Comparison of ENCODE assay signal across 29 cellular contexts in the genomic region with DNA sequence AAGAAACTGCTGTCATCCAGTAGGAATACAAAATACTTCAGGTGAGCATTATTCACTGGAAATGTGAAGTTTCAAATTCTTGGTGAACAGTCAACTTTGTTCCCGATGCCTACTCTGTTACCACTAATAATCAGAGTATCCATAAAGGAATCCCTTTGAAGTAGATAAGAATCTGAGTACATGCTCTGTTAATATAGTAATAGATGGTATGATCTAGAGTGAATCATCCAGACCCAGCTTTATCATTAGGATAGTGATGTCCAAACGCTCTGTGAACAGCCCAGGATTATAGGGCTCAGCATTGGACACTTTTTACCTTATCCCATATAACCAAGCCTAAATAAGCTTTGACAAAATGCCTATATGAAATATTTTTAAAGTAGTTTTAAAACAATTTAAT. TPM values are rescaled to one million over a fixed set of nuclear protein-coding genes. Genes with fewer than 3 reads are reported as not detected.
DNase-seq lines count a peak whose midpoint lies in the region; ATAC-seq and TF ChIP-seq lines count a peak whose summit lies in the region.
"Had no signal": no experiment of that assay in that cellular context is flagged by ENCODE, and none has a peak within 500 bp of the region (broad histone marks: within the 10 kb centered on the region; RNA-seq: fewer than 3 reads in every experiment).

No MANE protein-coding gene starts in this region.

- H3K4me3 Mint-ChIP-seq in natural killer cell (no peak overlapping the region), immature natural killer cell (no peak overlapping the region)
- no peak overlapping the region for H3K4me3 Mint-ChIP-seq in natural killer cell treated with Interleukin-12 subunit alpha and Interleukin-12 subunit beta and Interleukin-15 and Interleukin-18, amount 100 ng/mL, for 72 hours
- H3K4me3 Mint-ChIP-seq in stimulated activated effector memory CD8-positive, alpha-beta T cell treated with anti-CD3 and anti-CD28 coated beads, Interleukin-12 subunit alpha, Interleukin-12 subunit beta, amount 100 ng/mL, for 72 hours, result no peak overlapping the region
- H3K4me3 Mint-ChIP-seq: activated naive CD4-positive, alpha-beta T cell treated with anti-CD3 and anti-CD28 coated beads for 36 hours; activated T-helper 1 cell treated with anti-CD3 and anti-CD28 coated beads, Interleukin-12 subunit alpha, Interleukin-12 subunit beta, Interleukin-2, Interleukin-4 antibody, amounts not matched to agents 30 ng/mL and 10 ng/mL and 1 ng/mL, durations not matched to agents 14 hours and 24 hours and 36 hours; dendritic cell treated with granulocyte-macrophage colony-stimulating factor and Interleukin-4, amounts not matched to agents 40 ng/mL and 50 ng/mL, for 4 days; T-cell; WTC11 had no signal

- H3K9ac ChIP-seq in SK-N-SH, result no peak overlapping the region

- POLR2A ChIA-PET in SK-N-SH (lab: Yijun Ruan, JAX), result no interaction called here

- no peaks in the 10 kb centered on the region for H4K20me1 ChIP-seq in SK-N-SH (ENCODE audit: insufficient read depth)

- 50% methylated on average over 2 of the region's 2 CpGs for WGBS in SK-N-SH (ENCODE audit: low lambda C conversion rate)
- WGBS in upper lobe of left lung, 2 donors, result 92 to 100% methylated on average over 2 of the region's 2 CpGs

- TF ChIP-seq POLR2A in upper lobe of left lung (IDR thresholded peaks at IDR 0.05), result no peak

- intact Hi-C loops in natural killer cell (cut with micrococcal nuclease), result no loop called here

- no peaks in the 10 kb centered on the region for H3K4me1 ChIP-seq in SK-N-SH (ENCODE audit: control insufficient read depth in 1 of 2, insufficient read depth in 2 of 2, low read depth in 1 of 2, low read length in 1 of 2)
- H3K4me1 ChIP-seq in upper lobe of left lung, result no peaks in the 10 kb centered on the region
- H3K4me1 ChIP-seq: right lobe of liver, tibial nerve had no signal

- no peaks in the 10 kb centered on the region for H3K9me2 ChIP-seq in SK-N-SH

- H3K4me2 ChIP-seq in SK-N-SH, result no peak overlapping the region

- CTCF ChIA-PET in SK-N-SH (lab: Yijun Ruan, JAX), result interaction anchor here (0.6 to 1.4 kb wide), 3 partner anchors 15 to 25 kb away, joined by 3 to 4 read pairs (median 3); no protein-coding TSS in a partner anchor

- DNase-seq in natural killer cell, result no peak
- no peak for DNase-seq in natural killer cell treated with Interleukin-12 subunit alpha and Interleukin-12 subunit beta and Interleukin-15 and Interleukin-18, amount 100 ng/mL, for 72 hours (ENCODE audit: low spot score)
- DNase-seq in SK-N-SH, result peak; percentile 6
- DNase-seq in immature natural killer cell, result no peak
- no peak for DNase-seq in stimulated activated effector memory CD8-positive, alpha-beta T cell treated with anti-CD3 and anti-CD28 coated beads, Interleukin-12 subunit alpha, Interleukin-12 subunit beta, amount 100 ng/mL, for 72 hours (ENCODE audit: low spot score in 2 of 2)
- DNase-seq in retina, result no peak
- DNase-seq in upper lobe of left lung, result no peak
- DNase-seq in MV-4-11 (lab: John Stamatoyannopoulos, UW), result no peak
- DNase-seq: activated naive CD4-positive, alpha-beta T cell treated with anti-CD3 and anti-CD28 coated beads for 36 hours; aorta; C1 segment of cervical spinal cord; erythroblast; GF-D8; mesenchymal stem cell; NCI-H1436; NCI-H226; NCI-H526 treated with DMSO at 0.1 percent for 48 hours; right lobe of liver; SHP77; stimulated activated CD4-positive, alpha-beta T cell treated with anti-CD3 and anti-CD28 coated beads, Interleukin-12 subunit alpha, Interleukin-12 subunit beta, amount 100 ng/mL, for 4 hours; stimulated activated CD4-positive, alpha-beta T cell treated with anti-CD3 and anti-CD28 coated beads, Interleukin-4, amount 100 ng/mL, for 1 hour; T-cell had no signal

- peak overlapping the region; percentile 7 to 50 for H3K27ac Mint-ChIP-seq in natural killer cell
- peak overlapping the region in 1 of 2 donors; percentile 67 for H3K27ac Mint-ChIP-seq in natural killer cell treated with Interleukin-12 subunit alpha and Interleukin-12 subunit beta and Interleukin-15 and Interleukin-18, amount 100 ng/mL, for 72 hours
- H3K27ac Mint-ChIP-seq in immature natural killer cell, result peak overlapping the region in 4 of 6 donors; percentile 3 to 75 (median 26)
- peak overlapping the region; percentile 68 for H3K27ac Mint-ChIP-seq in stimulated activated effector memory CD8-positive, alpha-beta T cell treated with anti-CD3 and anti-CD28 coated beads, Interleukin-12 subunit alpha, Interleukin-12 subunit beta, amount 100 ng/mL, for 72 hours
- H3K27ac Mint-ChIP-seq: activated naive CD4-positive, alpha-beta T cell treated with anti-CD3 and anti-CD28 coated beads for 36 hours; activated T-helper 1 cell treated with anti-CD3 and anti-CD28 coated beads, Interleukin-12 subunit alpha, Interleukin-12 subunit beta, Interleukin-2, Interleukin-4 antibody, amounts not matched to agents 30 ng/mL and 10 ng/mL and 1 ng/mL, durations not matched to agents 14 hours and 24 hours and 36 hours; dendritic cell treated with granulocyte-macrophage colony-stimulating factor and Interleukin-4, amounts not matched to agents 40 ng/mL and 50 ng/mL, for 4 days; WTC11 had no signal

- H3K36me3 ChIP-seq in SK-N-SH (replicated peaks in 1 of 2; ENCODE audit: control insufficient read depth in 1 of 2, insufficient read depth in 2 of 2, low read length in 1 of 2) (peaks cover 16 to 60% of the 10 kb centered on the region in 2 experiments), upper lobe of left lung (peaks cover 15 to 99% (median 46%) of the 10 kb centered on the region in 4 donors)

- peaks cover 21% of the 10 kb centered on the region for H3F3A ChIP-seq in SK-N-SH (replicated peaks; ENCODE audit: insufficient read depth)

- no peak for ATAC-seq in natural killer cell
- ATAC-seq in natural killer cell treated with Interleukin-12 subunit alpha and Interleukin-12 subunit beta and Interleukin-15 and Interleukin-18, amount 100 ng/mL, for 72 hours, result no peak
- no peak for ATAC-seq in stimulated activated effector memory CD8-positive, alpha-beta T cell treated with anti-CD3 and anti-CD28 coated beads, Interleukin-12 subunit alpha, Interleukin-12 subunit beta, amount 100 ng/mL, for 72 hours
- no peak for ATAC-seq in upper lobe of left lung (ENCODE audit: low FRiP score in 2 of 2)
- ATAC-seq: HCT116, HepG2, left lobe of liver, right lobe of liver, T-cell, WTC11 had no signal

- H3K4me3 ChIP-seq in SK-N-SH (ENCODE audit: low read depth in 2 of 2, low read length in 1 of 2) (no peak overlapping the region), upper lobe of left lung (no peak overlapping the region)
- H3K4me3 ChIP-seq: right lobe of liver, tibial nerve had no signal

- H3K9me3 Mint-ChIP-seq in natural killer cell (no peaks in the 10 kb centered on the region), immature natural killer cell (no peaks in the 10 kb centered on the region)
- no peaks in the 10 kb centered on the region for H3K9me3 Mint-ChIP-seq in natural killer cell treated with Interleukin-12 subunit alpha and Interleukin-12 subunit beta and Interleukin-15 and Interleukin-18, amount 100 ng/mL, for 72 hours
- H3K9me3 Mint-ChIP-seq in stimulated activated effector memory CD8-positive, alpha-beta T cell treated with anti-CD3 and anti-CD28 coated beads, Interleukin-12 subunit alpha, Interleukin-12 subunit beta, amount 100 ng/mL, for 72 hours, result no peaks in the 10 kb centered on the region
- H3K9me3 Mint-ChIP-seq: activated naive CD4-positive, alpha-beta T cell treated with anti-CD3 and anti-CD28 coated beads for 36 hours; activated T-helper 1 cell treated with anti-CD3 and anti-CD28 coated beads, Interleukin-12 subunit alpha, Interleukin-12 subunit beta, Interleukin-2, Interleukin-4 antibody, amounts not matched to agents 30 ng/mL and 10 ng/mL and 1 ng/mL, durations not matched to agents 14 hours and 24 hours and 36 hours; dendritic cell treated with granulocyte-macrophage colony-stimulating factor and Interleukin-4, amounts not matched to agents 40 ng/mL and 50 ng/mL, for 4 days; T-cell; WTC11 had no signal

- H2AFZ ChIP-seq in SK-N-SH (ENCODE audit: low read depth), result no peak overlapping the region

- TF ChIP-seq RAD21 in SK-N-SH (IDR thresholded peaks at IDR 0.05; ENCODE audit: low read length), result no peak

- TF ChIP-seq EP300 in SK-N-SH (IDR thresholded peaks at IDR 0.05; ENCODE audit: borderline replicate concordance in 1 of 2, low read depth in 1 of 2, low read length in 1 of 2), result no peak
- no peak for TF ChIP-seq EP300 in upper lobe of left lung (IDR thresholded peaks at IDR 0.05)

- H3K27ac ChIP-seq in SK-N-SH (ENCODE audit: low read depth in 2 of 2, low read length in 1 of 2), result no peak overlapping the region
- H3K27ac ChIP-seq in upper lobe of left lung, result no peak overlapping the region
- H3K27ac ChIP-seq: right lobe of liver, tibial nerve had no signal

- H3K36me3 Mint-ChIP-seq in natural killer cell (peaks cover 21% of the 10 kb centered on the region), immature natural killer cell (peaks cover 13 to 33% (median 30%) of the 10 kb centered on the region in 3 donors)
- H3K36me3 Mint-ChIP-seq in natural killer cell treated with Interleukin-12 subunit alpha and Interleukin-12 subunit beta and Interleukin-15 and Interleukin-18, amount 100 ng/mL, for 72 hours, result peaks cover 16% of the 10 kb centered on the region
- H3K36me3 Mint-ChIP-seq in stimulated activated effector memory CD8-positive, alpha-beta T cell treated with anti-CD3 and anti-CD28 coated beads, Interleukin-12 subunit alpha, Interleukin-12 subunit beta, amount 100 ng/mL, for 72 hours, result peaks cover 100% of the 10 kb centered on the region

- no peaks in the 10 kb centered on the region for H3K79me2 ChIP-seq in SK-N-SH (ENCODE audit: insufficient read depth)

- H3K27me3 ChIP-seq in SK-N-SH (ENCODE audit: insufficient read depth), result no peaks in the 10 kb centered on the region
- no peaks in the 10 kb centered on the region for H3K27me3 ChIP-seq in upper lobe of left lung
- H3K27me3 ChIP-seq: right lobe of liver, tibial nerve had no signal

- H3K9me3 ChIP-seq in SK-N-SH (0 out of 2 replicates have a peak, but pooled peaks cover 3% of the 10 kb centered on the region), upper lobe of left lung (no peaks in the 10 kb centered on the region)
- H3K9me3 ChIP-seq: right lobe of liver, tibial nerve had no signal

- no peaks in the 10 kb centered on the region for H3K27me3 Mint-ChIP-seq in natural killer cell (ENCODE audit: low read depth in 2 of 2)
- no peaks in the 10 kb centered on the region for H3K27me3 Mint-ChIP-seq in natural killer cell treated with Interleukin-12 subunit alpha and Interleukin-12 subunit beta and Interleukin-15 and Interleukin-18, amount 100 ng/mL, for 72 hours
- H3K27me3 Mint-ChIP-seq in immature natural killer cell (ENCODE audit: low read depth in 3 of 3), result peaks cover 0 to 3% (median 0%) of the 10 kb centered on the region in 3 donors
- H3K27me3 Mint-ChIP-seq: dendritic cell treated with granulocyte-macrophage colony-stimulating factor and Interleukin-4, amounts not matched to agents 40 ng/mL and 50 ng/mL, for 4 days; T-cell had no signal

- TF ChIP-seq CTCF in natural killer cell (IDR thresholded peaks at IDR 0.05) (no peak), SK-N-SH (IDR thresholded peaks at IDR 0.05) (no peak), upper lobe of left lung (IDR thresholded peaks at IDR 0.05) (no peak)

- H3K4me1 Mint-ChIP-seq in natural killer cell (no peaks in the 10 kb centered on the region), immature natural killer cell (no peaks in the 10 kb centered on the region)
- peaks cover 0 to 3% of the 10 kb centered on the region in 2 donors for H3K4me1 Mint-ChIP-seq in natural killer cell treated with Interleukin-12 subunit alpha and Interleukin-12 subunit beta and Interleukin-15 and Interleukin-18, amount 100 ng/mL, for 72 hours (ENCODE audit: low read depth in 2 of 2)
- no peaks in the 10 kb centered on the region for H3K4me1 Mint-ChIP-seq in stimulated activated effector memory CD8-positive, alpha-beta T cell treated with anti-CD3 and anti-CD28 coated beads, Interleukin-12 subunit alpha, Interleukin-12 subunit beta, amount 100 ng/mL, for 72 hours
- H3K4me1 Mint-ChIP-seq: T-cell, WTC11 had no signal

RNA-seq across cellular contexts. Expression of a gene that starts 33.3 kb away (rescaled TPM):
- total RNA-seq in natural killer cell (10 to 100 TPM; 41.5 to 49.7 (median 48.3) TPM), upper lobe of left lung (10 to 100 TPM; 14.6 to 26.2 (median 21.1) TPM)
- total RNA-seq in natural killer cell treated with Interleukin-12 subunit alpha and Interleukin-12 subunit beta and Interleukin-15 and Interleukin-18, amount 100 ng/mL, for 72 hours, result 10 to 100 TPM; 64.3 to 91.5 TPM
- polyA plus RNA-seq in SK-N-SH (2012; rRNA removed) (6.2 and 8.3 TPM in 2 replicates), immature natural killer cell (10 to 100 TPM; 73.4 to 76.5 (median 75.3) TPM)
- polyA plus RNA-seq in SK-N-SH (2012; cell fraction: cytosol; rRNA removed), result 11.4 and 15.3 TPM in 2 replicates
- polyA plus RNA-seq in SK-N-SH (2012; cell fraction: nucleus; rRNA removed), result 4.8 and 9.2 TPM in 2 replicates

RNA-seq across cellular contexts. Expression of a gene that starts 33.8 kb away (rescaled TPM):
- 10 to 100 TPM; 18.3 to 35.8 (median 20.5) TPM for total RNA-seq in natural killer cell
- 10 to 100 TPM; 45.0 to 60.4 TPM for total RNA-seq in natural killer cell treated with Interleukin-12 subunit alpha and Interleukin-12 subunit beta and Interleukin-15 and Interleukin-18, amount 100 ng/mL, for 72 hours
- 17.9 and 19.0 TPM in 2 replicates for polyA plus RNA-seq in SK-N-SH (2012; rRNA removed)
- 16.6 and 17.5 TPM in 2 replicates for polyA plus RNA-seq in SK-N-SH (2012; cell fraction: cytosol; rRNA removed)
- polyA plus RNA-seq in SK-N-SH (2012; cell fraction: nucleus; rRNA removed), result 64.0 and 69.9 TPM in 2 replicates
- polyA plus RNA-seq in immature natural killer cell, result 10 to 100 TPM; 32.7 to 59.5 (median 36.7) TPM
- 10 to 100 TPM; 19.0 to 43.3 (median 30.2) TPM for total RNA-seq in upper lobe of left lung

RNA-seq across cellular contexts. Expression of a gene that starts 42.4 kb away (rescaled TPM):
- 100 to 1,000 TPM in 1 of 3 donors, 10 to 100 TPM in 2; 73.8 to 131 (median 79.6) TPM for total RNA-seq in natural killer cell
- total RNA-seq in natural killer cell treated with Interleukin-12 subunit alpha and Interleukin-12 subunit beta and Interleukin-15 and Interleukin-18, amount 100 ng/mL, for 72 hours, result 10 to 100 TPM; 50.0 to 52.0 TPM
- polyA plus RNA-seq in SK-N-SH (2012; rRNA removed), result 35.5 and 36.7 TPM in 2 replicates
- 50.4 and 68.3 TPM in 2 replicates for polyA plus RNA-seq in SK-N-SH (2012; cell fraction: cytosol; rRNA removed)
- 16.1 and 18.2 TPM in 2 replicates for polyA plus RNA-seq in SK-N-SH (2012; cell fraction: nucleus; rRNA removed)
- polyA plus RNA-seq in immature natural killer cell, result 10 to 100 TPM; 42.5 to 75.3 (median 47.7) TPM
- 100 to 1,000 TPM in 3 of 6 donors, 10 to 100 TPM in 3; 88.5 to 221 (median 116) TPM for total RNA-seq in upper lobe of left lung
